22 cellular contexts compared by ENCODE assay signal in genomic region chr6:2118136-2118535, GRCh38.
"Had no signal": no experiment of that assay in that cellular context is flagged by ENCODE, and none has a peak within 500 bp of the region (broad histone marks: within the 10 kb centered on the region; RNA-seq: fewer than 3 reads in every experiment).

No MANE protein-coding gene starts in this region.

- H3K4me1 Mint-ChIP-seq: nephron progenitor cell had no signal

- H3K36me3 Mint-ChIP-seq: stimulated activated effector memory CD8-positive, alpha-beta T cell treated with anti-CD3 and anti-CD28 coated beads, Interleukin-12 subunit alpha, Interleukin-12 subunit beta, amount 100 ng/mL, for 72 hours had no signal

- H3K9me3 ChIP-seq: esophagus squamous epithelium, heart left ventricle, psoas muscle, right lobe of liver, suprapubic skin, tibial nerve, upper lobe of right lung, vagina had no signal

- H3K27ac Mint-ChIP-seq: dendritic cell treated with granulocyte-macrophage colony-stimulating factor and Interleukin-4, amounts not matched to agents 40 ng/mL and 50 ng/mL, for 4 days; naive thymus-derived CD4-positive, alpha-beta T cell; nephron progenitor cell; stimulated activated effector memory CD8-positive, alpha-beta T cell treated with anti-CD3 and anti-CD28 coated beads, Interleukin-12 subunit alpha, Interleukin-12 subunit beta, amount 100 ng/mL, for 72 hours had no signal

- H3K9me3 Mint-ChIP-seq: naive thymus-derived CD4-positive, alpha-beta T cell; stimulated activated effector memory CD8-positive, alpha-beta T cell treated with anti-CD3 and anti-CD28 coated beads, Interleukin-12 subunit alpha, Interleukin-12 subunit beta, amount 100 ng/mL, for 72 hours had no signal

- H3K27me3 ChIP-seq: esophagus squamous epithelium, heart left ventricle, right lobe of liver, suprapubic skin, tibial nerve, upper lobe of right lung, vagina had no signal

- DNase-seq: esophagus squamous epithelium; foreskin fibroblast; heart left ventricle; hippocampal formation; left colon; left ventricle myocardium superior; mesendoderm; naive thymus-derived CD4-positive, alpha-beta T cell; nephron progenitor cell; psoas muscle; retina; right lobe of liver; stimulated activated CD4-positive, alpha-beta T cell treated with anti-CD3 and anti-CD28 coated beads, Interleukin-4, amount 100 ng/mL, for 1 hour; stimulated activated CD8-positive, alpha-beta memory T cell treated with anti-CD3 and anti-CD28 coated beads, Interleukin-4, amount 100 ng/mL, for 48 hours; stimulated activated naive CD8-positive, alpha-beta T cell treated with anti-CD3 and anti-CD28 coated beads, Interleukin-15, Interleukin-2, amounts not matched to agents 100 U/mL and 50 U/mL, for 24 hours; upper lobe of right lung had no signal

- H3K4me3 ChIP-seq: esophagus squamous epithelium, heart left ventricle, lung, psoas muscle, right lobe of liver, suprapubic skin, tibial nerve, upper lobe of right lung, vagina had no signal

- H3K27ac ChIP-seq: esophagus squamous epithelium, heart left ventricle, psoas muscle, right lobe of liver, suprapubic skin, tibial nerve, upper lobe of right lung, vagina had no signal

- H3K4me3 Mint-ChIP-seq: dendritic cell treated with granulocyte-macrophage colony-stimulating factor and Interleukin-4, amounts not matched to agents 40 ng/mL and 50 ng/mL, for 4 days; naive thymus-derived CD4-positive, alpha-beta T cell; nephron progenitor cell; stimulated activated effector memory CD8-positive, alpha-beta T cell treated with anti-CD3 and anti-CD28 coated beads, Interleukin-12 subunit alpha, Interleukin-12 subunit beta, amount 100 ng/mL, for 72 hours had no signal

- H3K27me3 Mint-ChIP-seq: dendritic cell treated with granulocyte-macrophage colony-stimulating factor and Interleukin-4, amounts not matched to agents 40 ng/mL and 50 ng/mL, for 4 days; naive thymus-derived CD4-positive, alpha-beta T cell had no signal

- H3K4me1 ChIP-seq: esophagus squamous epithelium, heart left ventricle, psoas muscle, right lobe of liver, suprapubic skin, tibial nerve, upper lobe of right lung, vagina had no signal

- H3K36me3 ChIP-seq: esophagus squamous epithelium, heart left ventricle, right lobe of liver, suprapubic skin, tibial nerve, upper lobe of right lung, vagina had no signal

- ATAC-seq: heart left ventricle; left colon; left ventricle myocardium superior; naive thymus-derived CD4-positive, alpha-beta T cell; psoas muscle; right lobe of liver; stimulated activated effector memory CD8-positive, alpha-beta T cell treated with anti-CD3 and anti-CD28 coated beads, Interleukin-12 subunit alpha, Interleukin-12 subunit beta, amount 100 ng/mL, for 72 hours; stimulated activated naive CD8-positive, alpha-beta T cell treated with anti-CD3 and anti-CD28 coated beads, Interleukin-15, Interleukin-2, amounts not matched to agents 100 U/mL and 50 U/mL, for 24 hours; upper lobe of right lung had no signal
